11 cellular contexts compared by ENCODE assay signal in genomic region chr2:116833052-116833451, GRCh38.
"Had no signal": no experiment of that assay in that cellular context is flagged by ENCODE, and none has a peak within 500 bp of the region (broad histone marks: within the 10 kb centered on the region; RNA-seq: fewer than 3 reads in every experiment).

No MANE protein-coding gene starts in this region.

- H3K4me3 ChIP-seq: GM23248, GM23338, HAP-1 had no signal

- H3K9ac ChIP-seq: GM23248 had no signal

- FAIRE-seq: H1, H54 had no signal

- H3K27ac ChIP-seq: GM23248 had no signal

- H3K36me3 ChIP-seq: HAP-1 had no signal

- H3K4me2 ChIP-seq: GM23338 had no signal

- H2AFZ ChIP-seq: GM23248, GM23338 had no signal

- DNase-seq: GM23248, GOT3, H7, H9, HCEC 1CT, HFFc6 had no signal

- H3K9me3 ChIP-seq: HAP-1 had no signal

- ATAC-seq: GM23338, HCT116 had no signal

- H3K4me1 ChIP-seq: HAP-1 had no signal
